ENCODE assay signal across 29 cellular contexts in genomic region chr11:127350476-127350875, GRCh38.
"Had no signal": no experiment of that assay in that cellular context is flagged by ENCODE, and none has a peak within 500 bp of the region (broad histone marks: within the 10 kb centered on the region; RNA-seq: fewer than 3 reads in every experiment).

No MANE protein-coding gene starts in this region.

- H3K27ac ChIP-seq: stomach, suprapubic skin, testis, thoracic aorta, thyroid gland, tibial artery, tibial nerve, transverse colon, upper lobe of left lung, upper lobe of right lung, uterus, vagina had no signal

- DNase-seq: stimulated activated CD4-positive, alpha-beta T cell treated with anti-CD3 and anti-CD28 coated beads, Interleukin-2, amount 100 ng/mL, for 48 hours; stimulated activated CD4-positive, alpha-beta T cell treated with anti-CD3 and anti-CD28 coated beads, Interleukin-4, amount 100 ng/mL, for 1 hour; stimulated activated CD4-positive, alpha-beta T cell treated with anti-CD3 and anti-CD28 coated beads, Interleukin-4, amount 100 ng/mL, for 24 hours; stimulated activated CD4-positive, alpha-beta T cell treated with anti-CD3 and anti-CD28 coated beads, Interleukin-4, amount 100 ng/mL, for 4 hours; stimulated activated CD8-positive, alpha-beta memory T cell treated with anti-CD3 and anti-CD28 coated beads, Interleukin-4, amount 100 ng/mL, for 48 hours; stimulated activated naive B cell treated with anti-CD40 and anti-IgM and Interleukin-4, amounts not matched to agents 10 μg/mL and 1 μg/mL and 100 μg/mL, for 72 hours; stimulated activated naive CD4-positive, alpha-beta T cell; stimulated activated naive CD4-positive, alpha-beta T cell treated with Interleukin-2 at 50 U/mL for 16 hours; stimulated activated naive CD8-positive, alpha-beta T cell treated with anti-CD3 and anti-CD28 coated beads, Interleukin-15, amount 100 ng/mL, for 72 hours; stimulated activated naive CD8-positive, alpha-beta T cell treated with anti-CD3 and anti-CD28 coated beads, Interleukin-15, Interleukin-2, amounts not matched to agents 100 U/mL and 50 U/mL, for 24 hours; stomach; substantia nigra; testis; thyroid gland; tibial artery; transverse colon; trophoblast cell; upper lobe of left lung; upper lobe of right lung; uterus had no signal

- FAIRE-seq: urothelium cell line had no signal

- H3K27me3 Mint-ChIP-seq: stimulated activated memory B cell treated with anti-CD40 and anti-IgM and Interleukin-4, amounts not matched to agents 10 μg/mL and 1 μg/mL and 100 μg/mL, for 72 hours; type B pancreatic cell had no signal

- H3K4me3 ChIP-seq: stomach, suprapubic skin, testis, thoracic aorta, thyroid gland, tibial artery, tibial nerve, transverse colon, upper lobe of left lung, upper lobe of right lung, uterus, vagina had no signal

- H3K4me3 Mint-ChIP-seq: stimulated activated effector memory CD8-positive, alpha-beta T cell treated with anti-CD3 and anti-CD28 coated beads, Interleukin-12 subunit alpha, Interleukin-12 subunit beta, amount 100 ng/mL, for 72 hours; stimulated activated memory B cell treated with anti-CD40 and anti-IgM and Interleukin-4, amounts not matched to agents 10 μg/mL and 1 μg/mL and 100 μg/mL, for 72 hours; stimulated activated naive B cell treated with anti-CD40 and anti-IgM and Interleukin-4, amounts not matched to agents 10 μg/mL and 1 μg/mL and 100 μg/mL, for 72 hours; stimulated activated naive CD8-positive, alpha-beta T cell treated with anti-CD3 and anti-CD28 coated beads, Interleukin-15, amount 100 ng/mL, for 72 hours; stimulated activated naive CD8-positive, alpha-beta T cell treated with anti-CD3 and anti-CD28 coated beads, Interleukin-15, Interleukin-2, amounts not matched to agents 100 ng/mL and 50 ng/mL, for 24 hours; type B pancreatic cell had no signal

- H3K36me3 ChIP-seq: stomach, suprapubic skin, thoracic aorta, thyroid gland, tibial artery, tibial nerve, transverse colon, upper lobe of left lung, upper lobe of right lung, uterus, vagina had no signal

- H3K9me3 ChIP-seq: suprapubic skin, testis, thoracic aorta, thyroid gland, tibial artery, tibial nerve, transverse colon, upper lobe of left lung, upper lobe of right lung, uterus, vagina had no signal

- H3K36me3 Mint-ChIP-seq: stimulated activated effector memory CD8-positive, alpha-beta T cell treated with anti-CD3 and anti-CD28 coated beads, Interleukin-12 subunit alpha, Interleukin-12 subunit beta, amount 100 ng/mL, for 72 hours; stimulated activated naive B cell treated with anti-CD40 and anti-IgM and Interleukin-4, amounts not matched to agents 10 μg/mL and 1 μg/mL and 100 μg/mL, for 72 hours; type B pancreatic cell had no signal

- H3K27ac Mint-ChIP-seq: stimulated activated effector memory CD8-positive, alpha-beta T cell treated with anti-CD3 and anti-CD28 coated beads, Interleukin-12 subunit alpha, Interleukin-12 subunit beta, amount 100 ng/mL, for 72 hours; stimulated activated memory B cell treated with anti-CD40 and anti-IgM and Interleukin-4, amounts not matched to agents 10 μg/mL and 1 μg/mL and 100 μg/mL, for 72 hours; stimulated activated naive B cell treated with anti-CD40 and anti-IgM and Interleukin-4, amounts not matched to agents 10 μg/mL and 1 μg/mL and 100 μg/mL, for 72 hours; stimulated activated naive CD8-positive, alpha-beta T cell treated with anti-CD3 and anti-CD28 coated beads, Interleukin-15, amount 100 ng/mL, for 72 hours; stimulated activated naive CD8-positive, alpha-beta T cell treated with anti-CD3 and anti-CD28 coated beads, Interleukin-15, Interleukin-2, amounts not matched to agents 100 ng/mL and 50 ng/mL, for 24 hours; type B pancreatic cell had no signal

- H3K4me1 ChIP-seq: stomach, suprapubic skin, testis, thyroid gland, tibial artery, tibial nerve, transverse colon, upper lobe of left lung, upper lobe of right lung, uterus, vagina had no signal

- ATAC-seq: stimulated activated effector memory CD8-positive, alpha-beta T cell treated with anti-CD3 and anti-CD28 coated beads, Interleukin-12 subunit alpha, Interleukin-12 subunit beta, amount 100 ng/mL, for 72 hours; stimulated activated memory B cell treated with anti-CD40 and anti-IgM and Interleukin-4, amounts not matched to agents 10 μg/mL and 1 μg/mL and 100 μg/mL, for 72 hours; stimulated activated naive B cell treated with anti-CD40 and anti-IgM and Interleukin-4, amounts not matched to agents 10 μg/mL and 1 μg/mL and 100 μg/mL, for 72 hours; stimulated activated naive CD8-positive, alpha-beta T cell treated with anti-CD3 and anti-CD28 coated beads, Interleukin-15, amount 100 ng/mL, for 72 hours; stimulated activated naive CD8-positive, alpha-beta T cell treated with anti-CD3 and anti-CD28 coated beads, Interleukin-15, Interleukin-2, amounts not matched to agents 100 U/mL and 50 U/mL, for 24 hours; upper lobe of right lung had no signal

- H3K4me1 Mint-ChIP-seq: stimulated activated effector memory CD8-positive, alpha-beta T cell treated with anti-CD3 and anti-CD28 coated beads, Interleukin-12 subunit alpha, Interleukin-12 subunit beta, amount 100 ng/mL, for 72 hours; stimulated activated memory B cell treated with anti-CD40 and anti-IgM and Interleukin-4, amounts not matched to agents 10 μg/mL and 1 μg/mL and 100 μg/mL, for 72 hours; stimulated activated naive B cell treated with anti-CD40 and anti-IgM and Interleukin-4, amounts not matched to agents 10 μg/mL and 1 μg/mL and 100 μg/mL, for 72 hours; stimulated activated naive CD8-positive, alpha-beta T cell treated with anti-CD3 and anti-CD28 coated beads, Interleukin-15, amount 100 ng/mL, for 72 hours had no signal

- H3K27me3 ChIP-seq: stomach, suprapubic skin, testis, thyroid gland, tibial artery, tibial nerve, transverse colon, upper lobe of left lung, upper lobe of right lung, uterus, vagina had no signal
